Comparison of ENCODE assay signal across 10 cellular contexts in the genomic region with DNA sequence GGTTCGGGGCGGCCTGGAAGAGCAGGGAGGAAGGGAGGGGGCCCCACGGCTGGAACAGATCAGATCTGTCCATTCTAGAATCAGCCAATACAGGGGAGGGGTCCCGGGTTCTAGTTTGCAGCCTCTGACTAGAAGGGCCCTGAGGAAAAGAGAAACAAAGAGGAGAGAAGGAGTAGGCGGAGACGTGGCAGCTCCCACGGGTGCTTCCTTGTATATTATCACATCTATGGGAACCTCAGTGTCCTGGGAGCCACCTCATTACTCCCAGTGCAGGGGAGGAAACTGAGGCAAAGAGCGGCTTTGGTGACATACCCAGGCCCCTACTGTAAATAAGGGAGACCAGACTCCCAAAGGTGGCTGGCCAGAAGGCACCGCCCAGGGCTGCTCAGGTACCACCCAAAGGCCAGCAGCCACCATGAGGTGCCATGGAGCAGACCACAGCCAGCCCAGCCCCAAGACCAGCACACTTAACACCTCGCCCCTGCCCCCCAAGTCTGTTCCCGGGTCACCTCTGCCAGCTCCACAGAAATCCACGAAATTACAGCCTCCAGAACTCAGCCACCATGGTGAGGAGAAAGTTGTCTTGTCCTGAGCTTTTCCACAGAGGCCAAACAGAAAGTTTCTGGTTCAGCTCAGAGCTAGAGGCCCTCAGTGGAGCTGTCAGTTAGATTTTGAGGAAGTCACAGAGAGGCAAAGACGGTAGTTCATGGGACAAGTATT. TPM values are rescaled to one million over a fixed set of nuclear protein-coding genes. Genes with fewer than 3 reads are reported as not detected.
DNase-seq lines count a peak whose midpoint lies in the region; ATAC-seq, FAIRE-seq and TF ChIP-seq lines count a peak whose summit lies in the region.
"Had no signal": no experiment of that assay in that cellular context is flagged by ENCODE, and none has a peak within 500 bp of the region (broad histone marks: within the 10 kb centered on the region; RNA-seq: fewer than 3 reads in every experiment).

No MANE protein-coding gene starts in this region.

- H3K36me3 ChIP-seq in GM06990 (ENCODE audit: control insufficient read depth, insufficient read depth, low read length) (no peaks in the 10 kb centered on the region), osteoblast (ENCODE audit: insufficient read depth, low read length) (no peaks in the 10 kb centered on the region)

- H3K4me3 ChIP-seq in GM06990 (replicated peaks; ENCODE audit: low read depth, low read length): peak overlapping the region; percentile 76
- peak overlapping the region; percentile 68 for H3K4me3 ChIP-seq in osteoblast (ENCODE audit: insufficient read depth, low read length)

- peaks cover 16% of the 10 kb centered on the region for H3K4me1 ChIP-seq in osteoblast (ENCODE audit: insufficient read depth, low read length)

- H3K79me2 ChIP-seq in osteoblast (ENCODE audit: insufficient read depth, low read length): no peaks in the 10 kb centered on the region

- H3K27me3 ChIP-seq in GM06990 (replicated peaks; ENCODE audit: control insufficient read depth, insufficient read depth, low read length) (no peaks in the 10 kb centered on the region), osteoblast (ENCODE audit: insufficient read depth, low read length) (no peaks in the 10 kb centered on the region)

- peak overlapping the region; percentile 80 for H3K4me2 ChIP-seq in osteoblast (ENCODE audit: insufficient read depth, low read length)
- H3K4me2 ChIP-seq: KMS-11 had no signal

- DNase-seq in GM06990 (ENCODE audit: extremely low read depth, insufficient read length): peak; percentile 64
- DNase-seq in OCI-M1 (lab: John Stamatoyannopoulos, UW): peak; percentile 82
- DNase-seq in osteoblast (ENCODE audit: insufficient read length, low spot score, missing footprints): peak; percentile 46
- no peak for DNase-seq in D721Med (ENCODE audit: insufficient read length, low spot score)
- DNase-seq in NCI-H1694 (lab: John Stamatoyannopoulos, UW): no peak

- no peaks in the 10 kb centered on the region for H3K9me3 ChIP-seq in osteoblast (ENCODE audit: low read depth, low read length)

- H2AFZ ChIP-seq in osteoblast (ENCODE audit: low read length): peak overlapping the region; percentile 87

- FAIRE-seq in D721Med (lab: Jason Lieb, UNC): no peak
- FAIRE-seq: G401.6 had no signal

- TF ChIP-seq CTCF in GM06990 (IDR thresholded peaks at IDR 0.05; ENCODE audit: insufficient read depth, low read length, poor library complexity, severe bottlenecking): no peak
- no peak for TF ChIP-seq CTCF in osteoblast (IDR thresholded peaks at IDR 0.05; ENCODE audit: extremely low read depth, low read depth, low read length)
- no peak for TF ChIP-seq CTCF in D721Med (IDR thresholded peaks at IDR 0.05; ENCODE audit: insufficient read depth, missing control alignments)

- ATAC-seq in GM21528 (IDR thresholded peaks at IDR 0.05; ENCODE audit: low FRiP score, unreplicated experiment) (no peak), HG02642 (IDR thresholded peaks at IDR 0.05; ENCODE audit: poor library complexity, unreplicated experiment) (no peak)

- H3K27ac ChIP-seq in cingulate gyrus (ENCODE audit: low read depth, low read length): peak overlapping the region; percentile 76
- H3K27ac ChIP-seq in osteoblast (ENCODE audit: low read depth, low read length): no peak overlapping the region
- H3K27ac ChIP-seq: KMS-11 had no signal

- H4K20me1 ChIP-seq in osteoblast (ENCODE audit: insufficient read depth, low read length): no peaks in the 10 kb centered on the region

RNA-seq across cellular contexts. Expression of a gene that starts 2.1 kb away (rescaled TPM):
- under 0.01 and 0.29 TPM in 2 replicates for total RNA-seq in osteoblast

Comparison
In these comparisons a context has a peak if more than half of its experiments do, and no peak if none do; other contexts are left out.
1. DNase-seq: peak in GM06990 (single experiment), OCI-M1 (single experiment) and osteoblast (single experiment); none in D721Med (single experiment) and NCI-H1694 (single experiment).